23 cellular contexts compared by ENCODE assay signal in genomic region chr1:175895966-175896365, GRCh38.
"Had no signal": no experiment of that assay in that cellular context is flagged by ENCODE, and none has a peak within 500 bp of the region (broad histone marks: within the 10 kb centered on the region; RNA-seq: fewer than 3 reads in every experiment).

No MANE protein-coding gene starts in this region.

- DNase-seq: stimulated activated CD4-positive, alpha-beta T cell treated with anti-CD3 and anti-CD28 coated beads, Interleukin-2, amount 100 ng/mL, for 48 hours; stimulated activated CD4-positive, alpha-beta T cell treated with anti-CD3 and anti-CD28 coated beads, Interleukin-4, amount 100 ng/mL, for 1 hour; stimulated activated CD4-positive, alpha-beta T cell treated with anti-CD3 and anti-CD28 coated beads, Interleukin-4, amount 100 ng/mL, for 24 hours; stimulated activated CD4-positive, alpha-beta T cell treated with anti-CD3 and anti-CD28 coated beads, Interleukin-4, amount 100 ng/mL, for 4 hours; stimulated activated CD8-positive, alpha-beta memory T cell treated with anti-CD3 and anti-CD28 coated beads, Interleukin-4, amount 100 ng/mL, for 48 hours; stimulated activated naive B cell treated with anti-CD40 and anti-IgM and Interleukin-4, amounts not matched to agents 10 μg/mL and 1 μg/mL and 100 μg/mL, for 72 hours; stimulated activated naive CD4-positive, alpha-beta T cell; stimulated activated naive CD4-positive, alpha-beta T cell treated with Interleukin-2 at 50 U/mL for 16 hours; stimulated activated naive CD8-positive, alpha-beta T cell treated with anti-CD3 and anti-CD28 coated beads, Interleukin-15, amount 100 ng/mL, for 72 hours; stimulated activated naive CD8-positive, alpha-beta T cell treated with anti-CD3 and anti-CD28 coated beads, Interleukin-15, Interleukin-2, amounts not matched to agents 100 U/mL and 50 U/mL, for 24 hours; stomach; substantia nigra; testis; thyroid gland; tibial artery; transverse colon; upper lobe of left lung; upper lobe of right lung; uterus had no signal

- H3K27ac ChIP-seq: stomach, suprapubic skin, testis, thoracic aorta, thyroid gland, tibial artery, tibial nerve, transverse colon, upper lobe of left lung, upper lobe of right lung, uterus, vagina had no signal

- H3K4me1 ChIP-seq: stomach, suprapubic skin, testis, thyroid gland, tibial artery, tibial nerve, transverse colon, upper lobe of left lung, upper lobe of right lung, uterus, vagina had no signal

- H3K4me3 ChIP-seq: stomach, suprapubic skin, testis, thoracic aorta, thyroid gland, tibial artery, tibial nerve, transverse colon, upper lobe of left lung, upper lobe of right lung, uterus, vagina had no signal

- H3K36me3 ChIP-seq: suprapubic skin, thoracic aorta, thyroid gland, tibial artery, tibial nerve, transverse colon, upper lobe of left lung, upper lobe of right lung, uterus, vagina had no signal

- H3K27me3 ChIP-seq: stomach, suprapubic skin, testis, thyroid gland, tibial artery, tibial nerve, transverse colon, upper lobe of left lung, upper lobe of right lung, uterus, vagina had no signal

- H3K9me3 ChIP-seq: suprapubic skin, testis, thoracic aorta, thyroid gland, tibial artery, tibial nerve, transverse colon, upper lobe of left lung, upper lobe of right lung, uterus, vagina had no signal
